19 cellular contexts compared by ENCODE assay signal in genomic region chrX:97315939-97316338, GRCh38.
DNase-seq lines count a peak whose midpoint lies in the region; ATAC-seq, FAIRE-seq and TF ChIP-seq lines count a peak whose summit lies in the region.
"Had no signal": no experiment of that assay in that cellular context is flagged by ENCODE, and none has a peak within 500 bp of the region (broad histone marks: within the 10 kb centered on the region; RNA-seq: fewer than 3 reads in every experiment).

No MANE protein-coding gene starts in this region.

- no peak overlapping the region for H3K4me2 ChIP-seq in MM.1S (ENCODE audit: low read depth, low read length)
- H3K4me2 ChIP-seq: smooth muscle cell had no signal

- H3K27ac Mint-ChIP-seq in MCF 10A (ENCODE audit: low read depth, unreplicated experiment) (no peak overlapping the region), endothelial cell (ENCODE audit: unreplicated experiment) (no peak overlapping the region)
- H3K27ac Mint-ChIP-seq: activated naive CD8-positive, alpha-beta T cell treated with anti-CD3 and anti-CD28 coated beads, Interleukin-2, amount 10 ng/mL, durations not matched to agents 7 days and 5 days; stimulated activated memory B cell treated with anti-CD40 and anti-IgM and Interleukin-4, amounts not matched to agents 10 μg/mL and 1 μg/mL and 100 μg/mL, for 72 hours had no signal

- POLR2A ChIA-PET in MCF 10A (lab: Yijun Ruan, JAX): no interaction called here

- TF ChIP-seq CTCF in MCF 10A (IDR thresholded peaks at IDR 0.05; ENCODE audit: unreplicated experiment) (no peak), breast epithelium (IDR thresholded peaks at IDR 0.05) (no peak), MM.1S (IDR thresholded peaks at IDR 0.05; ENCODE audit: low read length) (peak; percentile 8; the same call in 1 of the 2 replicates), endothelial cell (IDR thresholded peaks at IDR 0.05; ENCODE audit: unreplicated experiment) (no peak)

- no peak overlapping the region for H3K9ac ChIP-seq in MM.1S (ENCODE audit: low read length)
- H3K9ac ChIP-seq: parathyroid adenoma had no signal

- H3K27me3 ChIP-seq in breast epithelium (peaks cover 0 to 9% of the 10 kb centered on the region in 2 donors), MM.1S (replicated peaks; ENCODE audit: insufficient read depth, low read length) (no peaks in the 10 kb centered on the region)
- H3K27me3 ChIP-seq: cardiac muscle cell, upper lobe of left lung had no signal

- H3K9me3 ChIP-seq in breast epithelium: no peaks in the 10 kb centered on the region
- H3K9me3 ChIP-seq in MM.1S (replicated peaks; ENCODE audit: insufficient read depth, low read length): no peaks in the 10 kb centered on the region
- H3K9me3 ChIP-seq: upper lobe of left lung had no signal

- H3K36me3 ChIP-seq in breast epithelium (no peaks in the 10 kb centered on the region), MM.1S (replicated peaks; ENCODE audit: insufficient read depth, low read length) (no peaks in the 10 kb centered on the region)
- H3K36me3 ChIP-seq: cardiac muscle cell, upper lobe of left lung had no signal

- H3K79me2 ChIP-seq in MM.1S (ENCODE audit: low read length): no peaks in the 10 kb centered on the region
- H3K79me2 ChIP-seq: parathyroid adenoma had no signal

- DNase-seq in MCF 10A (ENCODE audit: unreplicated experiment): peak; percentile 9
- DNase-seq in breast epithelium (ENCODE audit: low spot score in 2 of 2): no peak
- no peak for DNase-seq in MM.1S
- peak; percentile 3 for DNase-seq in endothelial cell (ENCODE audit: low spot score)
- no peak for DNase-seq in RCC 7860 (ENCODE audit: low spot score)
- DNase-seq in T-helper 9 cell: no peak
- DNase-seq: activated naive CD8-positive, alpha-beta T cell treated with anti-CD3 and anti-CD28 coated beads, Interleukin-2, amount 10 ng/mL, durations not matched to agents 7 days and 5 days; COR-L47; effector CD4-positive, alpha-beta T cell; left ventricle myocardium superior; NCI-H1092; NCI-H2171; upper lobe of left lung had no signal

- no peaks in the 10 kb centered on the region for H3K4me1 ChIP-seq in breast epithelium
- no peaks in the 10 kb centered on the region for H3K4me1 ChIP-seq in MM.1S (ENCODE audit: low read length)
- H3K4me1 ChIP-seq: parathyroid adenoma, upper lobe of left lung had no signal

- ATAC-seq in HG02610 (IDR thresholded peaks at IDR 0.05; ENCODE audit: unreplicated experiment) (no peak), HG03521 (IDR thresholded peaks at IDR 0.05; ENCODE audit: unreplicated experiment) (no peak)
- ATAC-seq: left ventricle myocardium superior; stimulated activated memory B cell treated with anti-CD40 and anti-IgM and Interleukin-4, amounts not matched to agents 10 μg/mL and 1 μg/mL and 100 μg/mL, for 72 hours had no signal

- H3K27me3 Mint-ChIP-seq in MCF 10A (ENCODE audit: insufficient read depth, unreplicated experiment): no peaks in the 10 kb centered on the region
- H3K27me3 Mint-ChIP-seq in endothelial cell (ENCODE audit: unreplicated experiment): peaks cover 1% of the 10 kb centered on the region
- H3K27me3 Mint-ChIP-seq: activated naive CD8-positive, alpha-beta T cell treated with anti-CD3 and anti-CD28 coated beads, Interleukin-2, amount 10 ng/mL, durations not matched to agents 7 days and 5 days; stimulated activated memory B cell treated with anti-CD40 and anti-IgM and Interleukin-4, amounts not matched to agents 10 μg/mL and 1 μg/mL and 100 μg/mL, for 72 hours had no signal

- no peak for TF ChIP-seq POLR2A in breast epithelium (IDR thresholded peaks at IDR 0.05)

- no peaks in the 10 kb centered on the region for H3K9me3 Mint-ChIP-seq in MCF 10A (ENCODE audit: unreplicated experiment)
- no peaks in the 10 kb centered on the region for H3K9me3 Mint-ChIP-seq in endothelial cell (ENCODE audit: unreplicated experiment)
- H3K9me3 Mint-ChIP-seq: activated naive CD8-positive, alpha-beta T cell treated with anti-CD3 and anti-CD28 coated beads, Interleukin-2, amount 10 ng/mL, durations not matched to agents 7 days and 5 days; stimulated activated memory B cell treated with anti-CD40 and anti-IgM and Interleukin-4, amounts not matched to agents 10 μg/mL and 1 μg/mL and 100 μg/mL, for 72 hours had no signal

- no peak overlapping the region for H3K4me3 Mint-ChIP-seq in MCF 10A (ENCODE audit: unreplicated experiment)
- H3K4me3 Mint-ChIP-seq in endothelial cell (ENCODE audit: unreplicated experiment): no peak overlapping the region
- H3K4me3 Mint-ChIP-seq: activated naive CD8-positive, alpha-beta T cell treated with anti-CD3 and anti-CD28 coated beads, Interleukin-2, amount 10 ng/mL, durations not matched to agents 7 days and 5 days; stimulated activated memory B cell treated with anti-CD40 and anti-IgM and Interleukin-4, amounts not matched to agents 10 μg/mL and 1 μg/mL and 100 μg/mL, for 72 hours had no signal

- BruUV-seq in MCF 10A (replicated peaks; lab: Mats Ljungman, UMichigan): no TSS peak

- H4K20me1 ChIP-seq in MM.1S (ENCODE audit: insufficient read depth, low read length): no peaks in the 10 kb centered on the region

- no peak overlapping the region for H2AFZ ChIP-seq in MM.1S (ENCODE audit: low read length)
- H2AFZ ChIP-seq: parathyroid adenoma had no signal

- H3K36me3 Mint-ChIP-seq in MCF 10A (ENCODE audit: insufficient read depth, unreplicated experiment) (peaks cover 5% of the 10 kb centered on the region), endothelial cell (ENCODE audit: low read depth, unreplicated experiment) (no peaks in the 10 kb centered on the region)
- H3K36me3 Mint-ChIP-seq: stimulated activated memory B cell treated with anti-CD40 and anti-IgM and Interleukin-4, amounts not matched to agents 10 μg/mL and 1 μg/mL and 100 μg/mL, for 72 hours had no signal

- FAIRE-seq in RCC 7860 (lab: Jason Lieb, UNC): no peak

- H3K4me1 Mint-ChIP-seq in MCF 10A (ENCODE audit: insufficient read depth, unreplicated experiment): no peaks in the 10 kb centered on the region
- no peaks in the 10 kb centered on the region for H3K4me1 Mint-ChIP-seq in endothelial cell (ENCODE audit: unreplicated experiment)
- H3K4me1 Mint-ChIP-seq: activated naive CD8-positive, alpha-beta T cell treated with anti-CD3 and anti-CD28 coated beads, Interleukin-2, amount 10 ng/mL, durations not matched to agents 7 days and 5 days; stimulated activated memory B cell treated with anti-CD40 and anti-IgM and Interleukin-4, amounts not matched to agents 10 μg/mL and 1 μg/mL and 100 μg/mL, for 72 hours had no signal

- no peaks in the 10 kb centered on the region for H3F3A ChIP-seq in MM.1S (ENCODE audit: insufficient read depth, low read length)

- intact Hi-C loops in MCF 10A (cut with micrococcal nuclease) (no loop called here), breast epithelium (cut with DNase I; ENCODE audit: low total_unique reads) (no loop called here)

- H3K27ac ChIP-seq in breast epithelium (no peak overlapping the region), MM.1S (ENCODE audit: low read length) (no peak overlapping the region)
- H3K27ac ChIP-seq: cardiac muscle cell, parathyroid adenoma, upper lobe of left lung had no signal

- no peaks in the 10 kb centered on the region for H3K9me2 ChIP-seq in MM.1S (replicated peaks; ENCODE audit: insufficient read depth, low read length)

- CTCF ChIA-PET in MCF 10A (lab: Yijun Ruan, JAX): no interaction called here

- H3K4me3 ChIP-seq in breast epithelium (no peak overlapping the region), MM.1S (ENCODE audit: low read length) (no peak overlapping the region)
- H3K4me3 ChIP-seq: cardiac muscle cell, smooth muscle cell, upper lobe of left lung had no signal

Comparison
In these comparisons a context has a peak if more than half of its experiments do, and no peak if none do; other contexts are left out.
1. DNase-seq: peak in MCF 10A (single experiment) and endothelial cell (single experiment); none in breast epithelium (0 of 2), MM.1S (single experiment), RCC 7860 (single experiment) and T-helper 9 cell (single experiment).